ENCODE assay signal across 21 cellular contexts in the genomic region with DNA sequence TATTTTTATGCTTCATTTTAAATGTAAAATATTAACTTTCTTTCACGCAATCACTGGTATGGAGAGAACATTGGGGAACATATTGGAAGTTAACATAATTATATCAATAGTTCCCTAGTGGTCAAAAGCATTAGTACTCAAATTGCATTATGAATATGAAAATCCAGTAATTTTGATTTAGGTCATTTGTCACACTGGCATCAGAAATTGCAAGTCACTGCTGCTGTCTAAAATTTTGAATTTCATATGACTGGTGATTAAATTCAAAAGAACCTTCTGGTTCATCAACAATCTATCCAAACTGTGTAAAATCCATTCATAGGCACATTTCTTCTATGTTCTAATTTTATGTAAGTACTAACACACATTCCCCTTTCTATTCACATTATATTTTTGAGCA.
"Had no signal": no experiment of that assay in that cellular context is flagged by ENCODE, and none has a peak within 500 bp of the region (broad histone marks: within the 10 kb centered on the region; RNA-seq: fewer than 3 reads in every experiment).

No MANE protein-coding gene starts in this region.

- DNase-seq: dermis blood vessel endothelial cell; dorsolateral prefrontal cortex; effector CD4-positive, alpha-beta T cell; effector memory CD4-positive, alpha-beta T cell; foreskin keratinocyte; heart left ventricle; hypothalamus; immature natural killer cell; left cardiac atrium; left ventricle myocardium superior; lower lobe of right lung; mesenchymal stem cell; naive thymus-derived CD4-positive, alpha-beta T cell had no signal

- ATAC-seq: foreskin keratinocyte; gastroesophageal sphincter; heart left ventricle; left cardiac atrium; left lung; left ventricle myocardium superior; lower lobe of right lung; naive thymus-derived CD4-positive, alpha-beta T cell had no signal

- H3K36me3 ChIP-seq: esophagus muscularis mucosa, gastroesophageal sphincter, heart left ventricle, left lung, lower lobe of right lung had no signal

- H3K27ac ChIP-seq: coronary artery, dorsolateral prefrontal cortex, esophagus muscularis mucosa, foreskin keratinocyte, gastroesophageal sphincter, heart left ventricle, hepatocyte, left lung, lower lobe of right lung had no signal

- H3K4me1 Mint-ChIP-seq: immature natural killer cell; naive thymus-derived CD4-positive, alpha-beta T cell had no signal

- H3K27me3 Mint-ChIP-seq: naive thymus-derived CD4-positive, alpha-beta T cell had no signal

- H3K36me3 Mint-ChIP-seq: immature natural killer cell; mesothelial cell of epicardium; naive thymus-derived CD4-positive, alpha-beta T cell had no signal

- H3K4me3 Mint-ChIP-seq: immature natural killer cell; mesothelial cell of epicardium; naive thymus-derived CD4-positive, alpha-beta T cell had no signal

- H3K4me1 ChIP-seq: esophagus muscularis mucosa, foreskin keratinocyte, gastroesophageal sphincter, heart left ventricle, left lung, lower lobe of right lung had no signal

- FAIRE-seq: endothelial cell of umbilical vein, keratinocyte had no signal

- H3K27ac Mint-ChIP-seq: immature natural killer cell; mesothelial cell of epicardium; naive thymus-derived CD4-positive, alpha-beta T cell had no signal

- H3K4me2 ChIP-seq: hepatocyte had no signal

- H3K9me3 ChIP-seq: esophagus muscularis mucosa, gastroesophageal sphincter, lower lobe of right lung had no signal

- H3K4me3 ChIP-seq: coronary artery, dorsolateral prefrontal cortex, esophagus muscularis mucosa, gastroesophageal sphincter, heart left ventricle, hepatocyte, left lung, lower lobe of right lung had no signal

- H3K27me3 ChIP-seq: dorsolateral prefrontal cortex, esophagus muscularis mucosa, foreskin keratinocyte, gastroesophageal sphincter, heart left ventricle, hepatocyte, left lung had no signal

- H2AFZ ChIP-seq: hepatocyte had no signal
